ENCODE assay signal across 28 cellular contexts in the genomic region with DNA sequence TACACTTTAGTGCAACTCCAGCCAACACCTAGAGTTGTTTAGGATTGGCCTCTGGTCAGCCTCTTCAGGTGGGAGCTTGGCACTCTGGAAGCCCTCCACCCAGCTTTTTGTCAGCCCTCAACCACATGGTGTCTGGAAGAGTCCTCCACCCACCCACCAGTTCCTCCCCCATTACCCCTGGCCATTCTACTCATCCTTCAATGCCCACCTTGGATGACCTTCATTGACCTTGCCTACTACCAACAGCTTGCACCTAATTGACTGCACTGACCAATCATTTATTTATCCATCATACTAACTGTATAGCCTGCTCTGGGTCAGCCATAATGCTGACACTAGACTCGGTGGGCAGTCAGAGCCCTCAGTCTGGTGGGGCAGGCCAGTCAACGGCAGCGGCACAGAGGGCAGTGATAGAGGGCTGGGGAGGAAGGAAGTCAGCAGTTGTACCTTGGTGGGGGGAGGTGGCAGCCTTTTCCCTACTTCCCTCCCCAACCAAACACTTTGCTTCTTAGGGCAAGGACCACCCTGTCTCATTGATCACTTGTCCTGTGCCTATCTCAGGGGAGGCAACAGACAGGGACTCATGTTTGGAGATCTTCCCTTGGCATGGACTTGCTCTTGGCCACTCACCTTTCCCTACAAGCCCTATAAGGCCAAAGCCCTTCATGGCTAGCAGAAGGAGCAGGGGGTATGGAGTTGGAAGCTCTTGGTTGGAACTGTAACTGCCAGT. TPM values are rescaled to one million over a fixed set of nuclear protein-coding genes. Genes with fewer than 3 reads are reported as not detected.
DNase-seq lines count a peak whose midpoint lies in the region; ATAC-seq and TF ChIP-seq lines count a peak whose summit lies in the region.
"Had no signal": no experiment of that assay in that cellular context is flagged by ENCODE, and none has a peak within 500 bp of the region (broad histone marks: within the 10 kb centered on the region; RNA-seq: fewer than 3 reads in every experiment).

No MANE protein-coding gene starts in this region.

- no peak overlapping the region for H2AFZ ChIP-seq in neuronal stem cell (ENCODE audit: low read length)

- H3K14ac ChIP-seq in neuronal stem cell (ENCODE audit: low read length) = no peak overlapping the region

- DNase-seq in left lobe of liver (ENCODE audit: low spot score) (no peak), neuronal stem cell (ENCODE audit: low spot score) (no peak), HuH-7 (ENCODE audit: low spot score) (no peak)
- DNase-seq: AML-193; CD4-positive, alpha-beta memory T cell; COR-L47; H9; Kasumi-1; NCI-H1417; NCI-H1694; NCI-H2029 treated with DMSO at 0.1 percent for 48 hours; NCI-H446 treated with DMSO at 0.1 percent for 48 hours; NCI-H526; NCI-H82; NK-92 treated with Interleukin-12 subunit alpha and Interleukin-12 subunit beta, amount 100 ng/mL, for 24 hours; PC-3; SK-N-SH; SW 1271 had no signal

- H2BK120ac ChIP-seq in neuronal stem cell (ENCODE audit: low read depth, low read length) = no peak overlapping the region

- H2AK5ac ChIP-seq in neuronal stem cell (ENCODE audit: low read depth, low read length) = no peak overlapping the region

- H3K18ac ChIP-seq in neuronal stem cell (ENCODE audit: low read length) = no peak overlapping the region

- H3K4me3 ChIP-seq in HEK293 (ENCODE audit: low read depth, low read length) = no peak overlapping the region
- H3K4me3 ChIP-seq in neuronal stem cell (ENCODE audit: low read length in 2 of 2) = no peak overlapping the region
- H3K4me3 ChIP-seq: A549; BLaER1 treated with 17β-estradiol and CSF1 and Interleukin-3, amounts not matched to agents 10 nM and 100 nM; K562 had no signal

- peaks cover 0 to 25% (median 0%) of the 10 kb centered on the region in 3 experiments for H3K27me3 ChIP-seq in neuronal stem cell (ENCODE audit: control insufficient read depth in 3 of 3, insufficient read depth in 3 of 3, low read depth in 1 of 3, low read length in 3 of 3)

- peak overlapping the region; percentile 66 for H3K4ac ChIP-seq in neuronal stem cell (ENCODE audit: low read length)

- H2BK12ac ChIP-seq in neuronal stem cell (ENCODE audit: low read length) = no peak overlapping the region

- peak; percentile 36 for ATAC-seq in left lobe of liver
- no peak for ATAC-seq in GM18505 (IDR thresholded peaks at IDR 0.05; ENCODE audit: unreplicated experiment)
- ATAC-seq: A549, K562, PC-3 had no signal

- H3K9ac ChIP-seq in neuronal stem cell (ENCODE audit: low read depth, low read length, poor library complexity) = peak overlapping the region; percentile 10
- H3K9ac ChIP-seq: BLaER1 treated with 17β-estradiol and CSF1 and Interleukin-3, amounts not matched to agents 10 nM and 100 nM; SK-N-SH had no signal

- H3K23ac ChIP-seq in neuronal stem cell (ENCODE audit: low read depth, low read length, poor library complexity) = no peak overlapping the region

- H4K91ac ChIP-seq in neuronal stem cell (ENCODE audit: low read depth, low read length, poor library complexity) = no peak overlapping the region

- H3K36me3 ChIP-seq in HEK293 (ENCODE audit: control insufficient read depth in 2 of 2, insufficient read depth in 1 of 2, low read length in 2 of 2) (no peaks in the 10 kb centered on the region), neuronal stem cell (replicated peaks in 1 of 2; ENCODE audit: control insufficient read depth in 2 of 2, insufficient read depth in 2 of 2, low read length in 2 of 2) (no peaks in the 10 kb centered on the region)
- H3K36me3 ChIP-seq: BLaER1 treated with 17β-estradiol and CSF1 and Interleukin-3, amounts not matched to agents 10 nM and 100 nM had no signal

- H3K4me2 ChIP-seq in neuronal stem cell (ENCODE audit: insufficient read depth, low read length, poor library complexity, severe bottlenecking) = no peak overlapping the region
- H3K4me2 ChIP-seq: A549; BLaER1 treated with 17β-estradiol and CSF1 and Interleukin-3, amounts not matched to agents 10 nM and 100 nM; SK-N-SH had no signal

- no peak overlapping the region for H2BK15ac ChIP-seq in neuronal stem cell (ENCODE audit: low read length)

- WGBS in neuronal stem cell (ENCODE audit: extremely low coverage in 2 of 2, insufficient read length in 2 of 2, insufficient replicate concordance in 1 of 2), 2 donors = no CpG with 5 or more reads among the region's 3 CpGs

- H3K27ac ChIP-seq in HEK293 (ENCODE audit: extremely low read depth, low read depth, low read length) (no peak overlapping the region), neuronal stem cell (replicated peaks; ENCODE audit: low read length) (no peak overlapping the region)
- H3K27ac ChIP-seq: A549; BLaER1 treated with 17β-estradiol and CSF1 and Interleukin-3, amounts not matched to agents 10 nM and 100 nM; HL-60 had no signal

- CTCF ChIA-PET in HEK293 (lab: Yijun Ruan, JAX) = interaction anchor here (0.6 to 2.1 kb wide), 3 partner anchors 17 to 286 kb away, joined by 3 to 9 read pairs (median 4); no protein-coding TSS in a partner anchor

- H3K79me1 ChIP-seq in neuronal stem cell (ENCODE audit: low read depth, low read length) = no peaks in the 10 kb centered on the region

- POLR2A ChIA-PET in HEK293 (lab: Yijun Ruan, JAX) = no interaction called here

- no peak for TF ChIP-seq CTCF in HEK293 (tag by site-specific recombination; IDR thresholded peaks at IDR 0.05)

- H4K8ac ChIP-seq in neuronal stem cell (ENCODE audit: low read depth, low read length) = peak overlapping the region; percentile 44

- no peaks in the 10 kb centered on the region for H3K9me3 ChIP-seq in HEK293 (ENCODE audit: control insufficient read depth, insufficient read depth, low read depth, low read length)
- no peaks in the 10 kb centered on the region for H3K9me3 ChIP-seq in neuronal stem cell (replicated peaks in 1 of 2; ENCODE audit: control insufficient read depth in 2 of 2, insufficient read depth in 1 of 2, low read depth in 1 of 2, low read length in 2 of 2)
- H3K9me3 ChIP-seq: A549, SK-N-SH had no signal

- TF ChIP-seq POLR2A in GM18505 (IDR thresholded peaks at IDR 0.05; ENCODE audit: borderline replicate concordance, extremely low read depth, insufficient read depth, insufficient read length) = no peak

- H2BK5ac ChIP-seq in neuronal stem cell (ENCODE audit: low read length) = no peak overlapping the region

- no peaks in the 10 kb centered on the region for H3K4me1 ChIP-seq in HEK293 (ENCODE audit: control insufficient read depth, insufficient read depth, low read length)
- no peaks in the 10 kb centered on the region for H3K4me1 ChIP-seq in neuronal stem cell (ENCODE audit: control insufficient read depth in 2 of 2, insufficient read depth in 1 of 2, low read depth in 1 of 2, low read length in 2 of 2)

TF ChIP-seq in HEK293, 187 proteins besides CTCF, POLR2A, EP300 and RAD21:
- TF ChIP-seq ZNF830 (tag by site-specific recombination; IDR thresholded peaks at IDR 0.05; ENCODE audit: low read depth) (no peak), GLI4 (tag by site-specific recombination; IDR thresholded peaks at IDR 0.05) (peak; percentile 99), ZNF223 (tag by site-specific recombination; IDR thresholded peaks at IDR 0.05) (no peak)

RNA-seq across cellular contexts. Expression of a gene that starts 29.3 kb away (rescaled TPM):
- 273 TPM for total RNA-seq in left lobe of liver
- polyA plus RNA-seq in neuronal stem cell (2013, experiment 1 of 2) = 0.13 TPM
- 0.06 TPM for polyA plus RNA-seq in neuronal stem cell (2013, experiment 2 of 2)
- total RNA-seq: CD4-positive, alpha-beta memory T cell; Daoy; G401; HT-29; M059J; PC-3 had no signal
- polyA plus RNA-seq: CD4-positive, alpha-beta memory T cell; K562; SK-N-SH had no signal

RNA-seq across cellular contexts. Expression of a gene that starts 32.3 kb away (rescaled TPM):
- total RNA-seq in left lobe of liver = 1.9 TPM
- 7.5 TPM for polyA plus RNA-seq in neuronal stem cell (2013, experiment 1 of 2)
- polyA plus RNA-seq in neuronal stem cell (2013, experiment 2 of 2) = 7.7 TPM

RNA-seq across cellular contexts. Expression of a gene that starts 32.5 kb away (rescaled TPM):
- total RNA-seq in left lobe of liver = 6.5 TPM
- polyA plus RNA-seq in neuronal stem cell (2013, experiment 1 of 2) = 39.1 TPM
- 41.1 TPM for polyA plus RNA-seq in neuronal stem cell (2013, experiment 2 of 2)

RNA-seq across cellular contexts. Expression of a gene that starts 43.0 kb away (rescaled TPM):
- 59.2 TPM for total RNA-seq in left lobe of liver
- polyA plus RNA-seq in neuronal stem cell (2013, experiment 1 of 2) = 130 TPM
- 139 TPM for polyA plus RNA-seq in neuronal stem cell (2013, experiment 2 of 2)

RNA-seq across cellular contexts. Expression of a gene that starts 43.4 kb away (rescaled TPM):
- 3.1 TPM for total RNA-seq in left lobe of liver
- 14.1 TPM for polyA plus RNA-seq in neuronal stem cell (2013, experiment 1 of 2)
- 14.9 TPM for polyA plus RNA-seq in neuronal stem cell (2013, experiment 2 of 2)
